ENCODE assay signal across 13 cellular contexts in genomic region chr20:10637563-10637962, GRCh38. TPM values are rescaled to one million over a fixed set of nuclear protein-coding genes. Genes with fewer than 3 reads are reported as not detected.
DNase-seq lines count a peak whose midpoint lies in the region; ATAC-seq and TF ChIP-seq lines count a peak whose summit lies in the region.
"Had no signal": no experiment of that assay in that cellular context is flagged by ENCODE, and none has a peak within 500 bp of the region (broad histone marks: within the 10 kb centered on the region; RNA-seq: fewer than 3 reads in every experiment).

No MANE protein-coding gene starts in this region.

- H3K27me3 Mint-ChIP-seq in T-helper 2 cell treated with Interferon-gamma antibody and Interleukin-4, amounts not matched to agents 5 μg/mL and 100 μg/mL, for 36 hours (ENCODE audit: low read depth): no peaks in the 10 kb centered on the region

- no peak overlapping the region for H3K4me3 Mint-ChIP-seq in T-helper 2 cell treated with Interferon-gamma antibody and Interleukin-4, amounts not matched to agents 5 μg/mL and 100 μg/mL, for 36 hours
- H3K4me3 Mint-ChIP-seq: activated T-helper 1 cell treated with anti-CD3 and anti-CD28 coated beads, Interleukin-12 subunit alpha, Interleukin-12 subunit beta, Interleukin-2, Interleukin-4 antibody, amounts not matched to agents 30 ng/mL and 10 ng/mL and 1 ng/mL, durations not matched to agents 14 hours and 24 hours and 36 hours; CD4-positive, CD25-positive, alpha-beta regulatory T cell had no signal

- no peaks in the 10 kb centered on the region for H3K79me2 ChIP-seq in PC-9 (ENCODE audit: low read depth)

- no TSS peak for BruUV-seq in PC-9 (replicated peaks; lab: Mats Ljungman, UMichigan)

- no peaks in the 10 kb centered on the region for H3K9me2 ChIP-seq in PC-9 (ENCODE audit: insufficient read depth)

- ATAC-seq in gastrocnemius medialis: no peak
- no peak for ATAC-seq in GM21529 (IDR thresholded peaks at IDR 0.05; ENCODE audit: unreplicated experiment)

- TF ChIP-seq CTCF in gastrocnemius medialis (IDR thresholded peaks at IDR 0.05 in 4 of 5, conservative IDR thresholded peaks at IDR 0.05 in 1 of 5) (no peak), PC-9 (conservative IDR thresholded peaks at IDR 0.05) (no peak)

- no peaks in the 10 kb centered on the region for H3K9me3 ChIP-seq in HUES48 (ENCODE audit: control insufficient read depth, insufficient read depth, low read length)
- no peaks in the 10 kb centered on the region for H3K9me3 ChIP-seq in iPS-18a (ENCODE audit: control insufficient read depth, low read depth, low read length)
- H3K9me3 ChIP-seq in gastrocnemius medialis: no peaks in the 10 kb centered on the region
- no peaks in the 10 kb centered on the region for H3K9me3 ChIP-seq in PC-9 (ENCODE audit: insufficient read depth, low read depth)

- H3K27ac ChIP-seq in HUES48 (ENCODE audit: low read depth, low read length) (peak overlapping the region; percentile 91), iPS-18a (ENCODE audit: low read length) (peak overlapping the region; percentile 33), gastrocnemius medialis (peak overlapping the region; percentile 37 to 66 (median 62)), PC-9 (no peak overlapping the region)

- CTCF ChIA-PET in PC-9 (lab: Charles Lee): interaction anchor here (0.8 kb wide), 1 partner anchor 10 kb away, joined by 4 read pairs; no protein-coding TSS in a partner anchor

- no peaks in the 10 kb centered on the region; the same call in none of the 2 replicates for H3F3A ChIP-seq in PC-9 (ENCODE audit: insufficient read depth, low read depth)

- DNase-seq in astrocyte of the hippocampus (ENCODE audit: low read depth, low spot score) (peak; percentile 51), gastrocnemius medialis (no peak), PC-9 (no peak)
- no peak for DNase-seq in T-helper 2 cell treated with Interferon-gamma antibody and Interleukin-4, amounts not matched to agents 5 μg/mL and 100 μg/mL, for 36 hours (ENCODE audit: low spot score)
- no peak for DNase-seq in central memory CD4-positive, alpha-beta T cell
- DNase-seq: CD4-positive, CD25-positive, alpha-beta regulatory T cell; hypothalamus; NCI-H510A treated with DMSO at 0.1 percent for 48 hours; substantia nigra had no signal

- H3K4me1 Mint-ChIP-seq in T-helper 2 cell treated with Interferon-gamma antibody and Interleukin-4, amounts not matched to agents 5 μg/mL and 100 μg/mL, for 36 hours (ENCODE audit: low read depth): no peaks in the 10 kb centered on the region
- H3K4me1 Mint-ChIP-seq: CD4-positive, CD25-positive, alpha-beta regulatory T cell had no signal

- POLR2A ChIA-PET in PC-9 (lab: Charles Lee; ENCODE audit: unreplicated experiment): no interaction called here

- no peak overlapping the region for H2AFZ ChIP-seq in PC-9

- H3K27ac Mint-ChIP-seq in T-helper 2 cell treated with Interferon-gamma antibody and Interleukin-4, amounts not matched to agents 5 μg/mL and 100 μg/mL, for 36 hours: no peak overlapping the region
- H3K27ac Mint-ChIP-seq: CD4-positive, CD25-positive, alpha-beta regulatory T cell had no signal

- no peaks in the 10 kb centered on the region for H4K20me1 ChIP-seq in PC-9 (ENCODE audit: insufficient read depth)

- no peaks in the 10 kb centered on the region for H3K9me3 Mint-ChIP-seq in T-helper 2 cell treated with Interferon-gamma antibody and Interleukin-4, amounts not matched to agents 5 μg/mL and 100 μg/mL, for 36 hours
- H3K9me3 Mint-ChIP-seq: activated T-helper 1 cell treated with anti-CD3 and anti-CD28 coated beads, Interleukin-12 subunit alpha, Interleukin-12 subunit beta, Interleukin-2, Interleukin-4 antibody, amounts not matched to agents 30 ng/mL and 10 ng/mL and 1 ng/mL, durations not matched to agents 14 hours and 24 hours and 36 hours; CD4-positive, CD25-positive, alpha-beta regulatory T cell had no signal

- H3K36me3 ChIP-seq in HUES48 (ENCODE audit: control insufficient read depth, insufficient read depth, low read length) (peaks cover 38% of the 10 kb centered on the region), iPS-18a (ENCODE audit: control insufficient read depth, low read depth, low read length) (peaks cover 41% of the 10 kb centered on the region), gastrocnemius medialis (peaks cover 0 to 18% of the 10 kb centered on the region in 2 donors), PC-9 (ENCODE audit: low read depth) (peaks cover 17% of the 10 kb centered on the region; the same call in 1 of the 2 replicates)

- no peak for TF ChIP-seq POLR2A in gastrocnemius medialis (IDR thresholded peaks at IDR 0.05)

- no peak overlapping the region for H3K4me2 ChIP-seq in PC-9

- H3K27me3 ChIP-seq in HUES48 (ENCODE audit: control insufficient read depth, insufficient read depth, low read length): no peaks in the 10 kb centered on the region
- H3K27me3 ChIP-seq in iPS-18a (ENCODE audit: control insufficient read depth, insufficient read depth, low read length): no peaks in the 10 kb centered on the region
- H3K27me3 ChIP-seq in gastrocnemius medialis: no peaks in the 10 kb centered on the region
- no peaks in the 10 kb centered on the region for H3K27me3 ChIP-seq in PC-9 (ENCODE audit: insufficient read depth, low read depth)

- H3K4me3 ChIP-seq in HUES48 (ENCODE audit: low read depth, low read length) (no peak overlapping the region), iPS-18a (ENCODE audit: low read length) (peak overlapping the region; percentile 47), gastrocnemius medialis (no peak overlapping the region), PC-9 (no peak overlapping the region)

- H3K9ac ChIP-seq in HUES48 (ENCODE audit: low read depth, low read length): 0 out of 2 replicates have a peak overlapping the region, but pooled peaks have one; percentile 3
- peak overlapping the region; percentile 35 for H3K9ac ChIP-seq in iPS-18a (ENCODE audit: low read length)

- no peaks in the 10 kb centered on the region for H3K36me3 Mint-ChIP-seq in T-helper 2 cell treated with Interferon-gamma antibody and Interleukin-4, amounts not matched to agents 5 μg/mL and 100 μg/mL, for 36 hours (ENCODE audit: low read depth)

- in situ Hi-C loops in gastrocnemius medialis (cut with MboI; ENCODE audit: low sequenced_read_pairs in 4 of 4): no loop called here

- intact Hi-C loops in gastrocnemius medialis (cut with DNase I; ENCODE audit: low total_unique reads): no loop called here
- intact Hi-C loops in PC-9 (cut with micrococcal nuclease; ENCODE audit: unreplicated experiment): loop anchor here (5.0 kb wide), 2 partner anchors 45 to 80 kb away; no protein-coding TSS in a partner anchor

- H3K4me1 ChIP-seq in HUES48 (ENCODE audit: control insufficient read depth, insufficient read depth, low read length) (peaks cover 61% of the 10 kb centered on the region), iPS-18a (ENCODE audit: control insufficient read depth, low read depth, low read length) (peaks cover 52% of the 10 kb centered on the region), gastrocnemius medialis (peaks cover 17 to 25% of the 10 kb centered on the region in 2 donors), PC-9 (replicated peaks; ENCODE audit: insufficient read depth) (no peaks in the 10 kb centered on the region)

RNA-seq across cellular contexts. Expression of gene JAG1, which starts 36.2 kb away (rescaled TPM):
- total RNA-seq in gastrocnemius medialis (10 to 100 TPM; 10.3 to 19.6 (median 13.2) TPM), PC-9 (2021) (42.9 and 51.5 TPM in 2 replicates)
